21 cellular contexts compared by ENCODE assay signal in the genomic region with DNA sequence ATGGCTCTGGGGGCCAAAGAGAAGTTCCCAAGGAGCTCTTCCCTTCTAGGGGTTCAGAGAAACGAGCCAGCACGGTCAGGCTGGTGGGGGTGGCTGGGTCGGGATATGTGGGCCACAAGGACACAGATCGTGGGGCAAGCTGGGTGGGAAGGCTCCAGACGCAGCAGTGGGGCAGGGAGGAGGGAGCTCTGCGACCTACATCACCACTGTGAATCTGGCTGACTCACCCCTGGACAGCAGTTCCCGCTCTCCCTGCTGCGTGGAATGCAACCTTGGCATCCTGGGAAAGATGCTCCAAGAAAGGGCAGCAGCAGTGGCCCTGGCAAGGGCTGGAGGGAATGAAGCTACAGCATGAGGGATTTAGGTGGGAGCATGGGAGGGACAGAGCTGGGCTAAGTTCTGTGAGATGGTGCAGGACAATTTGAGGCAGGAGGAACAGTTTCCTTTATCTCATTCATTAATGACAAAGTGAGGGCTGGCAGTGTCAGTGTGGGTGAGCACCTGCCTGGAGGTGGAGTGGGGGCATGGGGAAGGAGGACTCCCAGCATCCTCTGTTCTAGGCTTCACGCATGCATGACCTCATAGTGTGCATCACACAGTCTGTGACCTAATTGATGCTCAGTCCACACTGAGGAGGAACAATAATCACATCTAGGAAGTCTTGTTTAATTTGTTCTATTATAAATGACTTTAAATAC. TPM values are rescaled to one million over a fixed set of nuclear protein-coding genes. Genes with fewer than 3 reads are reported as not detected.
A peak's percentile ranks its signal among the peaks of the same experiment; 100 is the strongest.
DNase-seq lines count a peak whose midpoint lies in the region; ATAC-seq lines count a peak whose summit lies in the region.
"Had no signal": no experiment of that assay in that cellular context is flagged by ENCODE, and none has a peak within 500 bp of the region (broad histone marks: within the 10 kb centered on the region; RNA-seq: fewer than 3 reads in every experiment).

No MANE protein-coding gene starts in this region.

- no peak overlapping the region for H3K27ac ChIP-seq in neuronal stem cell (replicated peaks; ENCODE audit: low read length)
- H3K27ac ChIP-seq: A549; BLaER1 treated with 17β-estradiol and CSF1 and Interleukin-3, amounts not matched to agents 10 nM and 100 nM had no signal

- H2BK15ac ChIP-seq in neuronal stem cell (ENCODE audit: low read length), result no peak overlapping the region

- H3K27me3 Mint-ChIP-seq in T-helper 17 cell, result peaks cover 74% of the 10 kb centered on the region

- H3K4me3 ChIP-seq in neuronal stem cell (ENCODE audit: low read length in 2 of 2), result no peak overlapping the region
- H3K4me3 ChIP-seq: A549; BLaER1 treated with 17β-estradiol and CSF1 and Interleukin-3, amounts not matched to agents 10 nM and 100 nM had no signal

- no peaks in the 10 kb centered on the region for H3K79me1 ChIP-seq in neuronal stem cell (ENCODE audit: low read depth, low read length)

- H3K23ac ChIP-seq in neuronal stem cell (ENCODE audit: low read depth, low read length, poor library complexity), result no peak overlapping the region

- H3K14ac ChIP-seq in neuronal stem cell (ENCODE audit: low read length), result no peak overlapping the region

- H2AK5ac ChIP-seq in neuronal stem cell (ENCODE audit: low read depth, low read length), result no peak overlapping the region

- DNase-seq in NCI-H510A treated with DMSO at 0.1 percent for 48 hours (lab: John Stamatoyannopoulos, UW) (peak; percentile 18), NCI-H510A (lab: John Stamatoyannopoulos, UW) (no peak), Daoy (ENCODE audit: low read depth) (peak; percentile 8), T-helper 17 cell (no peak), neuronal stem cell (ENCODE audit: low spot score) (no peak), mesenteric fat pad (ENCODE audit: low spot score) (no peak), iPS-NIHi11 (ENCODE audit: low spot score) (no peak)
- no peak for DNase-seq in stimulated activated CD4-positive, alpha-beta T cell treated with anti-CD3 and anti-CD28 coated beads, Interleukin-2, amount 100 ng/mL, for 24 hours
- DNase-seq: CD8-positive, alpha-beta memory T cell; EL; H7; Kasumi-1; NCI-H2029; NCI-H524 treated with DMSO at 0.1 percent for 48 hours; OCI-M1; RPMI8226; SW 1271 had no signal

- WGBS in neuronal stem cell (ENCODE audit: extremely low coverage in 2 of 2, insufficient read length in 2 of 2, insufficient replicate concordance in 1 of 2), 2 donors, result no CpG with 5 or more reads among the region's 9 CpGs

- H3K27me3 ChIP-seq in neuronal stem cell (ENCODE audit: control insufficient read depth in 3 of 3, insufficient read depth in 3 of 3, low read depth in 1 of 3, low read length in 3 of 3), result peaks cover 0 to 35% (median 13%) of the 10 kb centered on the region in 3 experiments

- H2BK5ac ChIP-seq in neuronal stem cell (ENCODE audit: low read length), result no peak overlapping the region

- H2BK120ac ChIP-seq in neuronal stem cell (ENCODE audit: low read depth, low read length), result no peak overlapping the region

- no peak overlapping the region for H4K8ac ChIP-seq in neuronal stem cell (ENCODE audit: low read depth, low read length)

- no peak overlapping the region for H2AFZ ChIP-seq in neuronal stem cell (ENCODE audit: low read length)

- H3K4me2 ChIP-seq in neuronal stem cell (ENCODE audit: insufficient read depth, low read length, poor library complexity, severe bottlenecking), result no peak overlapping the region
- H3K4me2 ChIP-seq: A549; BLaER1 treated with 17β-estradiol and CSF1 and Interleukin-3, amounts not matched to agents 10 nM and 100 nM had no signal

- H3K36me3 Mint-ChIP-seq in T-helper 17 cell (ENCODE audit: low read depth), result peaks cover 6% of the 10 kb centered on the region
- H3K36me3 Mint-ChIP-seq: CD8-positive, alpha-beta memory T cell; IgD-negative memory B cell had no signal

- ATAC-seq in T-helper 17 cell, result no peak
- ATAC-seq: A549 had no signal

- no peaks in the 10 kb centered on the region for H3K9me3 ChIP-seq in T-helper 17 cell (ENCODE audit: control insufficient read depth, low read length, poor library complexity, severe bottlenecking)
- H3K9me3 ChIP-seq in neuronal stem cell (replicated peaks in 1 of 2; ENCODE audit: control insufficient read depth in 2 of 2, insufficient read depth in 1 of 2, low read depth in 1 of 2, low read length in 2 of 2), result no peaks in the 10 kb centered on the region
- H3K9me3 ChIP-seq: A549; BLaER1 treated with 17β-estradiol and CSF1 and Interleukin-3, amounts not matched to agents 10 nM and 100 nM had no signal

- no peak overlapping the region for H3K27ac Mint-ChIP-seq in T-helper 17 cell
- H3K27ac Mint-ChIP-seq: CD8-positive, alpha-beta memory T cell had no signal

- H3K9ac ChIP-seq in neuronal stem cell (ENCODE audit: low read depth, low read length, poor library complexity), result peak overlapping the region; percentile 3
- H3K9ac ChIP-seq: BLaER1 treated with 17β-estradiol and CSF1 and Interleukin-3, amounts not matched to agents 10 nM and 100 nM had no signal

- no peak overlapping the region for H3K4ac ChIP-seq in neuronal stem cell (ENCODE audit: low read length)

- H3K36me3 ChIP-seq in neuronal stem cell (replicated peaks in 1 of 2; ENCODE audit: control insufficient read depth in 2 of 2, insufficient read depth in 2 of 2, low read length in 2 of 2), result no peaks in the 10 kb centered on the region
- H3K36me3 ChIP-seq: BLaER1 treated with 17β-estradiol and CSF1 and Interleukin-3, amounts not matched to agents 10 nM and 100 nM had no signal

- H3K4me3 Mint-ChIP-seq in T-helper 17 cell, result peak overlapping the region; percentile 7
- H3K4me3 Mint-ChIP-seq: CD8-positive, alpha-beta memory T cell; IgD-negative memory B cell had no signal

- H3K18ac ChIP-seq in neuronal stem cell (ENCODE audit: low read length), result peak overlapping the region; percentile 31

- H3K4me1 Mint-ChIP-seq in T-helper 17 cell, result peaks cover 4% of the 10 kb centered on the region

- H2BK12ac ChIP-seq in neuronal stem cell (ENCODE audit: low read length), result peak overlapping the region; percentile 42

- H3K4me1 ChIP-seq in neuronal stem cell (ENCODE audit: control insufficient read depth in 2 of 2, insufficient read depth in 1 of 2, low read depth in 1 of 2, low read length in 2 of 2), result peaks cover 0 to 19% of the 10 kb centered on the region in 2 donors
- H3K4me1 ChIP-seq: A549 had no signal

- H4K91ac ChIP-seq in neuronal stem cell (ENCODE audit: low read depth, low read length, poor library complexity), result no peak overlapping the region

RNA-seq across cellular contexts. Expression of a gene that starts 25.0 kb away (rescaled TPM):
- total RNA-seq in Daoy (2014; rRNA removed; shearing (Covaris generic)), result not detected in 2 replicates
- total RNA-seq in T-helper 17 cell (not detected), mesenteric fat pad (0.39 TPM)
- 8.5 TPM for polyA plus RNA-seq in neuronal stem cell (2013, experiment 1 of 2)
- polyA plus RNA-seq in neuronal stem cell (2013, experiment 2 of 2), result 10.2 TPM
- total RNA-seq: CD8-positive, alpha-beta memory T cell; HT-29 had no signal
- polyA plus RNA-seq: CD8-positive, alpha-beta memory T cell had no signal

Comparison
In these comparisons a context has a peak if more than half of its experiments do, and no peak if none do; other contexts are left out.
1. DNase-seq: peak in NCI-H510A treated with DMSO at 0.1 percent for 48 hours (single experiment) and Daoy (single experiment); none in NCI-H510A (single experiment), T-helper 17 cell (0 of 3), neuronal stem cell (single experiment), stimulated activated CD4-positive, alpha-beta T cell treated with anti-CD3 and anti-CD28 coated beads, Interleukin-2, amount 100 ng/mL, for 24 hours (0 of 2), mesenteric fat pad (single experiment) and iPS-NIHi11 (single experiment).